ENCODE assay signal across 11 cellular contexts in the genomic region with DNA sequence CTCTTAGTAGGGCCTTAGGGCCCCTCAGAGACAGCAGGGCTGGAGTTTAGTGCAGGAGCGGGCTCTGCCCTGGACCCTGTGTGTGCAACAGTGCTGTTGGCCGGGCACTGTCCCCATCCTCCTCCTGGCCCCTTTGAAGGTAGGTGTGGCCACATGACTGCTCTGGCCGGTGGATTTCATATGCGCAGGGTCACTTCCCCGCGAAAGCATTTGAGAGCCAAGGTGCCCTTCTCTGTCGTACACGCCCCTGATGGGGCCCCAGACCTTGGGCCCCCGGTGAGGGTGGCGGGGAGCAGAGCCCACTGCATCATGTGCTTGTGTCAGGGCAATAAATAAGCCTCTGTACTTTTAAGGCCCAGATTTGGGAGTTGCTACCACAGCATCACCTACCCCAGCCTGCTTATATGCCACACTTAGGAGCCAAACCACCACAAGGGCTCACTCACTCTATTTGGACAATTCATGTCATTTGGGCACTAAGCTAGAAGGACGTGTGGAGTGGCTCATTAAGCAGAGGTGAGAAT. TPM values are rescaled to one million over a fixed set of nuclear protein-coding genes. Genes with fewer than 3 reads are reported as not detected.
DNase-seq lines count a peak whose midpoint lies in the region; ATAC-seq and TF ChIP-seq lines count a peak whose summit lies in the region.
"Had no signal": no experiment of that assay in that cellular context is flagged by ENCODE, and none has a peak within 500 bp of the region (broad histone marks: within the 10 kb centered on the region; RNA-seq: fewer than 3 reads in every experiment).

No MANE protein-coding gene starts in this region.

- no peak for TF ChIP-seq EP300 in upper lobe of left lung (IDR thresholded peaks at IDR 0.05)

- intact Hi-C loops in lower lobe of right lung (cut with DNase I), result no loop called here

- H3K27me3 ChIP-seq in lower lobe of right lung (ENCODE audit: low read depth) (no peaks in the 10 kb centered on the region), upper lobe of left lung (no peaks in the 10 kb centered on the region)

- H3K4me1 ChIP-seq in lower lobe of right lung, result peaks cover 16% of the 10 kb centered on the region
- H3K4me1 ChIP-seq in upper lobe of left lung, result peaks cover 0 to 18% (median 10%) of the 10 kb centered on the region in 4 donors
- H3K4me1 ChIP-seq: heart right ventricle had no signal

- H3K4me3 ChIP-seq in lower lobe of right lung, result no peak overlapping the region
- peak overlapping the region in 1 of 4 donors; percentile 17 for H3K4me3 ChIP-seq in upper lobe of left lung
- H3K4me3 ChIP-seq: heart right ventricle had no signal

- H3K4me1 Mint-ChIP-seq in activated naive CD4-positive, alpha-beta T cell treated with anti-CD3 and anti-CD28 coated beads, Interleukin-2, amount 10 ng/mL, durations not matched to agents 7 days and 5 days, result peaks cover 36% of the 10 kb centered on the region
- H3K4me1 Mint-ChIP-seq in activated T-helper 17 cell treated with anti-CD3 and anti-CD28 coated beads, Interleukin-2, amount 50 U/mL, for 72 hours, result peaks cover 24% of the 10 kb centered on the region
- peaks cover 8% of the 10 kb centered on the region for H3K4me1 Mint-ChIP-seq in osteocyte (ENCODE audit: unreplicated experiment)

- DNase-seq in activated naive CD4-positive, alpha-beta T cell treated with anti-CD3 and anti-CD28 coated beads, Interleukin-2, amount 10 ng/mL, durations not matched to agents 7 days and 5 days, result no peak
- DNase-seq in activated naive CD4-positive, alpha-beta T cell treated with anti-CD3 and anti-CD28 coated beads, Interleukin-2, amount 50 U/mL, for 16 hours, result no peak
- no peak for DNase-seq in lower lobe of right lung
- DNase-seq in upper lobe of left lung, result peak in 1 of 2 donors; percentile 43
- no peak for DNase-seq in osteocyte (ENCODE audit: extremely low spot score, unreplicated experiment)
- DNase-seq: heart right ventricle; SHP77 treated with DMSO at 0.1 percent for 48 hours; stimulated activated CD4-positive, alpha-beta T cell treated with anti-CD3 and anti-CD28 coated beads, Interleukin-2, amount 100 ng/mL, for 24 hours had no signal

- H3K36me3 Mint-ChIP-seq in activated naive CD4-positive, alpha-beta T cell treated with anti-CD3 and anti-CD28 coated beads, Interleukin-2, amount 10 ng/mL, durations not matched to agents 7 days and 5 days, result no peaks in the 10 kb centered on the region
- H3K36me3 Mint-ChIP-seq in activated T-helper 17 cell treated with anti-CD3 and anti-CD28 coated beads, Interleukin-2, amount 50 U/mL, for 72 hours (ENCODE audit: low read depth), result no peaks in the 10 kb centered on the region
- H3K36me3 Mint-ChIP-seq in osteocyte (ENCODE audit: unreplicated experiment), result no peaks in the 10 kb centered on the region

- peak overlapping the region; percentile 66 for H3K27ac Mint-ChIP-seq in activated naive CD4-positive, alpha-beta T cell treated with anti-CD3 and anti-CD28 coated beads, Interleukin-2, amount 10 ng/mL, durations not matched to agents 7 days and 5 days
- H3K27ac Mint-ChIP-seq in activated T-helper 17 cell treated with anti-CD3 and anti-CD28 coated beads, Interleukin-2, amount 50 U/mL, for 72 hours, result no peak overlapping the region
- no peak overlapping the region for H3K27ac Mint-ChIP-seq in osteocyte (ENCODE audit: unreplicated experiment)

- TF ChIP-seq CTCF in lower lobe of right lung (IDR thresholded peaks at IDR 0.05) (no peak), upper lobe of left lung (IDR thresholded peaks at IDR 0.05) (peak in 1 of 6 experiments; percentile 10), osteocyte (IDR thresholded peaks at IDR 0.05) (no peak)

- ATAC-seq in activated T-helper 17 cell treated with anti-CD3 and anti-CD28 coated beads, Interleukin-2, amount 50 U/mL, for 72 hours (replicated peaks), result no peak
- ATAC-seq in lower lobe of right lung (peak; percentile 77 to 86), upper lobe of left lung (ENCODE audit: low FRiP score in 2 of 2) (peak; percentile 14 to 74), GM19023 (IDR thresholded peaks at IDR 0.05; ENCODE audit: unreplicated experiment) (no peak), GM19463 (IDR thresholded peaks at IDR 0.05; ENCODE audit: unreplicated experiment) (no peak)
- ATAC-seq: heart right ventricle had no signal

- H3K27me3 Mint-ChIP-seq in activated naive CD4-positive, alpha-beta T cell treated with anti-CD3 and anti-CD28 coated beads, Interleukin-2, amount 10 ng/mL, durations not matched to agents 7 days and 5 days, result no peaks in the 10 kb centered on the region
- H3K27me3 Mint-ChIP-seq in activated T-helper 17 cell treated with anti-CD3 and anti-CD28 coated beads, Interleukin-2, amount 50 U/mL, for 72 hours, result no peaks in the 10 kb centered on the region
- H3K27me3 Mint-ChIP-seq in osteocyte (ENCODE audit: unreplicated experiment), result peaks cover 5% of the 10 kb centered on the region

- H3K27ac ChIP-seq in lower lobe of right lung, result peak overlapping the region; percentile 60
- H3K27ac ChIP-seq in upper lobe of left lung, result peak overlapping the region in 3 of 4 donors; percentile 19 to 72 (median 24)
- H3K27ac ChIP-seq: heart right ventricle had no signal

- H3K9me3 Mint-ChIP-seq in activated naive CD4-positive, alpha-beta T cell treated with anti-CD3 and anti-CD28 coated beads, Interleukin-2, amount 10 ng/mL, durations not matched to agents 7 days and 5 days, result no peaks in the 10 kb centered on the region
- H3K9me3 Mint-ChIP-seq in activated T-helper 17 cell treated with anti-CD3 and anti-CD28 coated beads, Interleukin-2, amount 50 U/mL, for 72 hours, result no peaks in the 10 kb centered on the region
- H3K9me3 Mint-ChIP-seq in osteocyte (ENCODE audit: unreplicated experiment), result no peaks in the 10 kb centered on the region

- H3K4me3 Mint-ChIP-seq in activated naive CD4-positive, alpha-beta T cell treated with anti-CD3 and anti-CD28 coated beads, Interleukin-2, amount 10 ng/mL, durations not matched to agents 7 days and 5 days, result no peak overlapping the region
- H3K4me3 Mint-ChIP-seq in activated T-helper 17 cell treated with anti-CD3 and anti-CD28 coated beads, Interleukin-2, amount 50 U/mL, for 72 hours, result peak overlapping the region; percentile 26
- no peak overlapping the region for H3K4me3 Mint-ChIP-seq in osteocyte (ENCODE audit: unreplicated experiment)

- CTCF ChIA-PET in activated naive CD4-positive, alpha-beta T cell treated with anti-CD3 and anti-CD28 coated beads, Interleukin-2, amount 10 ng/mL, durations not matched to agents 7 days and 5 days (lab: Charles Lee), result interaction anchor here (0.6 to 1.5 kb wide), 3 partner anchors 8 to 743 kb away, joined by 3 to 4 read pairs (median 3); no protein-coding TSS in a partner anchor

- H3K9me3 ChIP-seq in lower lobe of right lung (no peaks in the 10 kb centered on the region), upper lobe of left lung (no peaks in the 10 kb centered on the region)
- H3K9me3 ChIP-seq: heart right ventricle had no signal

- WGBS in upper lobe of left lung, 2 donors, result 38 to 61% methylated on average over 11 of the region's 11 CpGs

- no peak for TF ChIP-seq POLR2A in upper lobe of left lung (IDR thresholded peaks at IDR 0.05)

- H3K36me3 ChIP-seq in lower lobe of right lung (peaks cover 4% of the 10 kb centered on the region), upper lobe of left lung (no peaks in the 10 kb centered on the region)

RNA-seq across cellular contexts. Expression of a gene that starts 15.5 kb away (rescaled TPM):
- 10 to 100 TPM in 1 of 2 donors, 1 to 10 TPM in 1; 7.5 to 11.2 TPM for total RNA-seq in activated T-helper 17 cell treated with anti-CD3 and anti-CD28 coated beads, Interleukin-2, amount 50 U/mL, for 72 hours
- 5.8 TPM for total RNA-seq in lower lobe of right lung
- 1 to 10 TPM; 4.1 to 9.4 (median 6.0) TPM for total RNA-seq in upper lobe of left lung
- total RNA-seq in osteocyte, result 7.4 and 7.6 TPM in 2 replicates

Comparison
In these comparisons a context has a peak if more than half of its experiments do, and no peak if none do; other contexts are left out.
1. ATAC-seq: peak in lower lobe of right lung (2 of 2) and upper lobe of left lung (2 of 2); none in activated T-helper 17 cell treated with anti-CD3 and anti-CD28 coated beads, Interleukin-2, amount 50 U/mL, for 72 hours (single experiment), GM19023 (single experiment) and GM19463 (single experiment).